Comparison of ENCODE assay signal across 12 cellular contexts in genomic region chr3:113002676-113003075, GRCh38. TPM values are rescaled to one million over a fixed set of nuclear protein-coding genes. Genes with fewer than 3 reads are reported as not detected.
DNase-seq lines count a peak whose midpoint lies in the region; ATAC-seq, FAIRE-seq and TF ChIP-seq lines count a peak whose summit lies in the region.
"Had no signal": no experiment of that assay in that cellular context is flagged by ENCODE, and none has a peak within 500 bp of the region (broad histone marks: within the 10 kb centered on the region; RNA-seq: fewer than 3 reads in every experiment).

No MANE protein-coding gene starts in this region.

- H3K9ac ChIP-seq in HepG2 (ENCODE audit: insufficient read depth, low read depth, low read length): no peak overlapping the region

- in situ Hi-C loops in HepG2 (cut with HindIII; ENCODE audit: extremely low pct_ligation_motif_present, low pct_unique_long_range_greater_than_20kb): no loop called here

- no peak for FAIRE-seq in HepG2 (lab: Jason Lieb, UNC)

- H3K27ac ChIP-seq in HepG2 (ENCODE audit: extremely low read length, insufficient read depth, low read length) (no peak overlapping the region), suprapubic skin (no peak overlapping the region)
- H3K27ac ChIP-seq: ascending aorta, HL-60 had no signal

- H2AFZ ChIP-seq in HepG2 (ENCODE audit: low read length): no peak overlapping the region

- no TSS peak for BruUV-seq in HepG2 (replicated peaks; lab: Mats Ljungman, UMichigan)

- H4K20me1 ChIP-seq in HepG2 (ENCODE audit: insufficient read depth, low read length): no peaks in the 10 kb centered on the region

- POLR2A ChIA-PET in HepG2 (lab: Yijun Ruan, JAX): no interaction called here

- TF ChIP-seq CTCF in HepG2 (CRISPR knock-in tag; IDR thresholded peaks at IDR 0.05): no peak
- no peak for TF ChIP-seq CTCF in GM20000 (IDR thresholded peaks at IDR 0.05; ENCODE audit: extremely low read depth, missing control alignments)
- TF ChIP-seq CTCF in suprapubic skin (IDR thresholded peaks at IDR 0.05): no peak

- CTCF ChIA-PET in HepG2 (lab: Yijun Ruan, JAX; ENCODE audit: low intra/inter-chr PET ratio, low total read pairs): no interaction called here

- TF ChIP-seq POLR2A in HepG2 (IDR thresholded peaks at IDR 0.05; ENCODE audit: insufficient read depth in 1 of 2, low read depth in 2 of 2, low read length in 2 of 2): no peak
- no peak for TF ChIP-seq POLR2A in suprapubic skin (IDR thresholded peaks at IDR 0.05)

- no peak for TF ChIP-seq EP300 in HepG2 (IDR thresholded peaks at IDR 0.05; ENCODE audit: low read depth in 2 of 2, low read length in 2 of 2)
- TF ChIP-seq EP300 in HepG2 (CRISPR knock-in tag; IDR thresholded peaks at IDR 0.05; ENCODE audit: borderline replicate concordance): no peak
- TF ChIP-seq EP300 in suprapubic skin (IDR thresholded peaks at IDR 0.05): no peak

- peak; percentile 15 for DNase-seq in stimulated activated CD4-positive, alpha-beta T cell treated with anti-CD3 and anti-CD28 coated beads, Interleukin-12 subunit alpha, Interleukin-12 subunit beta, amount 100 ng/mL, for 4 hours
- DNase-seq in stimulated activated CD4-positive, alpha-beta T cell treated with anti-CD3 and anti-CD28 coated beads, Interleukin-2, amount 100 ng/mL, for 24 hours: no peak
- peak; percentile 49 to 58 for DNase-seq in activated T-cell treated with anti-CD3 and anti-CD28 coated beads, Interleukin-2, amount 50 U/mL, for 48 hours
- DNase-seq in HepG2 (ENCODE audit: low spot score) (no peak), GM20000 (ENCODE audit: low spot score) (no peak), HCEC 1CT (no peak), suprapubic skin (ENCODE audit: low spot score in 2 of 2) (no peak), cortex of kidney (lab: John Stamatoyannopoulos, UW) (no peak)
- DNase-seq: NCI-H1105 had no signal

- intact Hi-C loops in HepG2 (cut with micrococcal nuclease; ENCODE audit: unreplicated experiment): no loop called here

- no peak overlapping the region for H3K4me2 ChIP-seq in HepG2 (ENCODE audit: low read depth, low read length)

- peak; percentile 55; the same call in 2 of the 3 replicates for ATAC-seq in HepG2

- no peaks in the 10 kb centered on the region for H3K9me3 ChIP-seq in HepG2 (ENCODE audit: low read length)
- H3K9me3 ChIP-seq in suprapubic skin: no peaks in the 10 kb centered on the region
- H3K9me3 ChIP-seq: ascending aorta had no signal

- no peaks in the 10 kb centered on the region for H3K79me2 ChIP-seq in HepG2 (ENCODE audit: insufficient read depth, low read length)

- H3K4me1 ChIP-seq in HepG2 (ENCODE audit: insufficient read depth, low read length) (no peaks in the 10 kb centered on the region), suprapubic skin (no peaks in the 10 kb centered on the region)

- TF ChIP-seq RAD21 in HepG2 (CRISPR knock-in tag; IDR thresholded peaks at IDR 0.05): no peak

- H3K36me3 ChIP-seq in HepG2 (replicated peaks in 1 of 2; ENCODE audit: control insufficient read depth in 1 of 2, insufficient read depth in 2 of 2, low read length in 2 of 2) (peaks cover 18 to 60% of the 10 kb centered on the region in 2 experiments), suprapubic skin (peaks cover 74% of the 10 kb centered on the region)

- H3K27me3 ChIP-seq in HepG2 (ENCODE audit: control insufficient read depth in 1 of 2, insufficient read depth in 2 of 2, low read length in 2 of 2) (no peaks in the 10 kb centered on the region), suprapubic skin (no peaks in the 10 kb centered on the region)
- H3K27me3 ChIP-seq: ascending aorta had no signal

- H3K4me3 ChIP-seq in HepG2 (replicated peaks in 1 of 3; ENCODE audit: insufficient read depth in 1 of 3, low read depth in 2 of 3, low read length in 3 of 3) (no peak overlapping the region), suprapubic skin (no peak overlapping the region)
- H3K4me3 ChIP-seq: ascending aorta had no signal

TF ChIP-seq in HepG2, 621 proteins besides CTCF, POLR2A, EP300 and RAD21 (continues in another document):
- TF ChIP-seq, protein P1, sequence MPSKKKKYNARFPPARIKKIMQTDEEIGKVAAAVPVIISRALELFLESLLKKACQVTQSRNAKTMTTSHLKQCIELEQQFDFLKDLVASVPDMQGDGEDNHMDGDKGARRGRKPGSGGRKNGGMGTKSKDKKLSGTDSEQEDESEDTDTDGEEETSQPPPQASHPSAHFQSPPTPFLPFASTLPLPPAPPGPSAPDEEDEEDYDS (CRISPR knock-in tag; IDR thresholded peaks at IDR 0.05): no peak
- TF ChIP-seq HOXA5 (CRISPR knock-in tag; IDR thresholded peaks at IDR 0.05) (no peak), NRL (CRISPR knock-in tag; IDR thresholded peaks at IDR 0.05; ENCODE audit: borderline replicate concordance) (no peak), RARA (CRISPR knock-in tag; IDR thresholded peaks at IDR 0.05) (no peak), HNRNPUL1 (IDR thresholded peaks at IDR 0.05; ENCODE audit: low read depth, low read length) (no peak), ELF3 (CRISPR knock-in tag; IDR thresholded peaks at IDR 0.05) (no peak), CBFB (CRISPR knock-in tag; IDR thresholded peaks at IDR 0.05) (no peak), ZBTB42 (CRISPR knock-in tag; IDR thresholded peaks at IDR 0.05) (no peak), ZNF605 (CRISPR knock-in tag; IDR thresholded peaks at IDR 0.05) (no peak), KAT2B (IDR thresholded peaks at IDR 0.05; ENCODE audit: borderline replicate concordance, low read depth, low read length) (no peak), AGO2 (optimal IDR thresholded peaks at IDR 0.05; ENCODE audit: low read depth, low read length) (no peak), NFIB (CRISPR knock-in tag; IDR thresholded peaks at IDR 0.05; ENCODE audit: borderline replicate concordance) (no peak)
- TF ChIP-seq, protein P2, sequence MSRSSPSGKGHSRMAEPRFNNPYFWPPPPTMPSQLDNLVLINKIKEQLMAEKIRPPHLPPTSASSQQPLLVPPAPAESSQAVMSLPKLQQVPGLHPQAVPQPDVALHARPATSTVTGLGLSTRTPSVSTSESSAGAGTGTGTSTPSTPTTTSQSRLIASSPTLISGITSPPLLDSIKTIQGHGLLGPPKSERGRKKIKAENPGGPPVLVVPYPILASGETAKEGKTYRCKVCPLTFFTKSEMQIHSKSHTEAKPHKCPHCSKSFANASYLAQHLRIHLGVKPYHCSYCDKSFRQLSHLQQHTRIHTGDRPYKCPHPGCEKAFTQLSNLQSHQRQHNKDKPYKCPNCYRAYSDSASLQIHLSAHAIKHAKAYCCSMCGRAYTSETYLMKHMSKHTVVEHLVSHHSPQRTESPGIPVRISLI (CRISPR knock-in tag; IDR thresholded peaks at IDR 0.05; ENCODE audit: borderline replicate concordance): no peak

RNA-seq across cellular contexts. Expression of gene GTPBP8, which starts 11.9 kb away (rescaled TPM):
- total RNA-seq in HepG2 (2016; rRNA removed; fragmentation: Illumina TruSeq; extraction: Trizol) (16.7 and 26.7 TPM in 2 replicates), suprapubic skin (10 to 100 TPM; 25.2 to 31.7 (median 29.2) TPM)
- 4.1 and 5.9 TPM in 2 replicates for total RNA-seq in HepG2 (2016; cell fraction: cytosol; rRNA removed; fragmentation: Illumina TruSeq; extraction: Trizol; ENCODE audit: low read depth)
- 18.2 and 28.9 TPM in 2 replicates for total RNA-seq in HepG2 (2016; cell fraction: insoluble cytoplasmic fraction; rRNA removed; fragmentation: Illumina TruSeq; extraction: Trizol)
- 7.1 and 9.6 TPM in 2 replicates for total RNA-seq in HepG2 (2016; cell fraction: membrane; rRNA removed; fragmentation: Illumina TruSeq; extraction: Trizol)
- total RNA-seq in HepG2 (2016; cell fraction: nucleus; rRNA removed; fragmentation: Illumina TruSeq; extraction: Trizol): 11.9 and 13.8 TPM in 2 replicates
- polyA plus RNA-seq in HepG2 (2011; rRNA removed): 9.1 and 12.5 TPM in 2 replicates
- 13.0 and 18.4 TPM in 2 replicates for polyA plus RNA-seq in HepG2 (2011; cell fraction: cytosol; rRNA removed)
- polyA plus RNA-seq in HepG2 (2011; cell fraction: nucleus; rRNA removed): 17.1 and 17.4 TPM in 2 replicates
- 10.1 and 10.3 TPM in 2 replicates for polyA plus RNA-seq in HepG2 (2012)
- 4.4 and 5.3 TPM in 2 replicates for polyA plus RNA-seq in HepG2 (2016; cell fraction: cytosol; fragmentation: Illumina TruSeq; extraction: Trizol; ENCODE audit: low read depth)
- polyA plus RNA-seq in HepG2 (2016; cell fraction: insoluble cytoplasmic fraction; fragmentation: Illumina TruSeq; extraction: Trizol; ENCODE audit: low read depth): 21.6 and 26.4 TPM in 2 replicates
- 6.3 and 6.8 TPM in 2 replicates for polyA plus RNA-seq in HepG2 (2016; cell fraction: membrane; fragmentation: Illumina TruSeq; extraction: Trizol; ENCODE audit: low read depth)
- 12.4 and 13.5 TPM in 2 replicates for polyA plus RNA-seq in HepG2 (2016; cell fraction: nucleus; fragmentation: Illumina TruSeq; extraction: Trizol; ENCODE audit: insufficient read depth, low read depth)
- polyA minus RNA-seq in HepG2 (2011; rRNA and poly(A)+ RNA removed; ENCODE audit: low replicate concordance): 38.5 and 39.1 TPM in 2 replicates
- 8.9 and 9.7 TPM in 2 replicates for polyA minus RNA-seq in HepG2 (2011; cell fraction: cytosol; rRNA and poly(A)+ RNA removed)
- polyA minus RNA-seq in HepG2 (2011; cell fraction: nucleus; rRNA and poly(A)+ RNA removed): 29.7 and 32.4 TPM in 2 replicates

RNA-seq across cellular contexts. Expression of gene CD200R1, which starts 27.8 kb away (rescaled TPM):
- total RNA-seq in HepG2 (2016; rRNA removed; fragmentation: Illumina TruSeq; extraction: Trizol) (not detected in 2 replicates), suprapubic skin (1 to 10 TPM in 2 of 4 donors, under 1 TPM in 2; 0.76 to 1.4 (median 1.1) TPM)
- total RNA-seq in HepG2 (2016; cell fraction: cytosol; rRNA removed; fragmentation: Illumina TruSeq; extraction: Trizol; ENCODE audit: low read depth): not detected in 2 replicates
- not detected in 2 replicates for total RNA-seq in HepG2 (2016; cell fraction: insoluble cytoplasmic fraction; rRNA removed; fragmentation: Illumina TruSeq; extraction: Trizol)
- total RNA-seq in HepG2 (2016; cell fraction: membrane; rRNA removed; fragmentation: Illumina TruSeq; extraction: Trizol): not detected in 2 replicates
- not detected in 2 replicates for total RNA-seq in HepG2 (2016; cell fraction: nucleus; rRNA removed; fragmentation: Illumina TruSeq; extraction: Trizol)
- 0.04 and 0.05 TPM in 2 replicates for polyA plus RNA-seq in HepG2 (2011; rRNA removed)
- polyA plus RNA-seq in HepG2 (2011; cell fraction: cytosol; rRNA removed): not detected in 2 replicates
- not detected in 2 replicates for polyA plus RNA-seq in HepG2 (2011; cell fraction: nucleus; rRNA removed)
- polyA plus RNA-seq in HepG2 (2012): not detected in 2 replicates
- polyA plus RNA-seq in HepG2 (2016; cell fraction: cytosol; fragmentation: Illumina TruSeq; extraction: Trizol; ENCODE audit: low read depth): not detected in 2 replicates
- not detected in 2 replicates for polyA plus RNA-seq in HepG2 (2016; cell fraction: insoluble cytoplasmic fraction; fragmentation: Illumina TruSeq; extraction: Trizol; ENCODE audit: low read depth)
- not detected in 2 replicates for polyA plus RNA-seq in HepG2 (2016; cell fraction: membrane; fragmentation: Illumina TruSeq; extraction: Trizol; ENCODE audit: low read depth)
- not detected in 2 replicates for polyA plus RNA-seq in HepG2 (2016; cell fraction: nucleus; fragmentation: Illumina TruSeq; extraction: Trizol; ENCODE audit: insufficient read depth, low read depth)
- not detected in 2 replicates for polyA minus RNA-seq in HepG2 (2011; rRNA and poly(A)+ RNA removed; ENCODE audit: low replicate concordance)
- polyA minus RNA-seq in HepG2 (2011; cell fraction: cytosol; rRNA and poly(A)+ RNA removed): not detected in 2 replicates
- polyA minus RNA-seq in HepG2 (2011; cell fraction: nucleus; rRNA and poly(A)+ RNA removed): not detected in 2 replicates
- total RNA-seq: ascending aorta, myocyte had no signal

Comparison
In these comparisons a context has a peak if more than half of its experiments do, and no peak if none do; other contexts are left out.
1. DNase-seq: peak in stimulated activated CD4-positive, alpha-beta T cell treated with anti-CD3 and anti-CD28 coated beads, Interleukin-12 subunit alpha, Interleukin-12 subunit beta, amount 100 ng/mL, for 4 hours (single experiment) and activated T-cell treated with anti-CD3 and anti-CD28 coated beads, Interleukin-2, amount 50 U/mL, for 48 hours (2 of 2); none in stimulated activated CD4-positive, alpha-beta T cell treated with anti-CD3 and anti-CD28 coated beads, Interleukin-2, amount 100 ng/mL, for 24 hours (0 of 2), HepG2 (single experiment), GM20000 (single experiment), HCEC 1CT (single experiment), suprapubic skin (0 of 2) and cortex of kidney (single experiment).